Comparison of ENCODE assay signal across 8 cellular contexts in the genomic region with DNA sequence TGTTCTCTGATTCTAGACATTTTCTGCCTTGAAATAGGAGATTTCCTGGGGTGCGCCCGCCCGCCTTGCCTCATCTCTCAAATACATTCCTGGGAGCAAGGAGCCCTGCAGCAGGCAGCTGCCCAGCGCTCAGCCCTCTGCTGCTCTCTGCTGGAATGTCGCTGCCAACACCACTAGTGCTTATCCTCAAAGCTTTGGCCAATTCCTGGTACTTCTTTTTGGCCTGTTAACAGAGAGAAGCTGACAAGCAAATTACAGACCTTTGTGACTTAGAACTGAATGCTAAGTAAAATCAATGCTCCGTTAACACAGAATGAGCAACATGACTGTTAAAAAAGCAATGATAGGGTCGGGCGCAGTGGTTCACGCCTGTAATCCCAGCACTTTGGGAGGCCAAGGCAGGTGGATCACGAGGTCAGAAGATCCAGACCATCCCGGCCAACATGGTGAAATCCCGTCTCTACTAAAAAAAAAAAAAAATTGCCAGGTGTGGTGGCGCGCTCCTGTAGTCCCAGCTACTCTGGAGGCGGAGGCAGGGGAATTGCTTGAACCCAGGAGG.
DNase-seq lines count a peak whose midpoint lies in the region; ATAC-seq lines count a peak whose summit lies in the region.

No MANE protein-coding gene starts in this region.

- peaks cover 48% of the 10 kb centered on the region for H3K27me3 Mint-ChIP-seq in central memory CD8-positive, alpha-beta T cell

- DNase-seq in SIG-M5 treated with dmso at 0.1 percent for 504 hours (lab: John Stamatoyannopoulos, UW; ENCODE audit: unreplicated experiment) (peak; percentile 83), SIG-M5 (lab: John Stamatoyannopoulos, UW) (no peak), NCI-H2227 treated with DMSO at 0.1 percent for 48 hours (lab: John Stamatoyannopoulos, UW) (peak; percentile 91), left kidney (ENCODE audit: low read depth, low spot score) (peak; percentile 92)
- DNase-seq in activated CD4-positive, alpha-beta T cell treated with anti-CD3 and anti-CD28 coated beads for 1 hour = peak; percentile 66
- peak; percentile 55 to 59 for DNase-seq in central memory CD8-positive, alpha-beta T cell (ENCODE audit: low spot score in 2 of 2)
- peak; percentile 66 to 67 for DNase-seq in stimulated activated CD4-positive, alpha-beta T cell treated with anti-CD3 and anti-CD28 coated beads, Interleukin-2, amount 100 ng/mL, for 48 hours

- H3K36me3 Mint-ChIP-seq in central memory CD8-positive, alpha-beta T cell (ENCODE audit: insufficient read depth) = no peaks in the 10 kb centered on the region

- peaks cover 5% of the 10 kb centered on the region for H3K4me1 Mint-ChIP-seq in central memory CD8-positive, alpha-beta T cell

- no peak overlapping the region for H3K27ac Mint-ChIP-seq in central memory CD8-positive, alpha-beta T cell (ENCODE audit: low read depth)

- peak; percentile 62 for ATAC-seq in HG03135 (IDR thresholded peaks at IDR 0.05; ENCODE audit: unreplicated experiment)
- ATAC-seq in central memory CD8-positive, alpha-beta T cell (replicated peaks; ENCODE audit: extremely low read depth, poor library complexity, severe bottlenecking) = peak; percentile 68

- H3K4me3 Mint-ChIP-seq in central memory CD8-positive, alpha-beta T cell = no peak overlapping the region

- no peaks in the 10 kb centered on the region for H3K9me3 Mint-ChIP-seq in central memory CD8-positive, alpha-beta T cell
